Comparison of ENCODE assay signal across 8 cellular contexts in genomic region chr21:43865471-43866181, GRCh38. TPM values are rescaled to one million over a fixed set of nuclear protein-coding genes. Genes with fewer than 3 reads are reported as not detected.
DNase-seq lines count a peak whose midpoint lies in the region; ATAC-seq, FAIRE-seq and TF ChIP-seq lines count a peak whose summit lies in the region.

No MANE protein-coding gene starts in this region.

- peak; percentile 67; the same call in 1 of the 2 replicates for TF ChIP-seq POLR2A in GM12878 (IDR thresholded peaks at IDR 0.05; ENCODE audit: low read depth, low read length)
- TF ChIP-seq POLR2A in spleen (IDR thresholded peaks at IDR 0.05), result no peak

- peak overlapping the region; percentile 89; the same call in 1 of the 2 replicates for H3K4me2 ChIP-seq in GM12878 (ENCODE audit: control insufficient read depth, insufficient read depth)

- peaks cover 48% of the 10 kb centered on the region for H3K79me2 ChIP-seq in ACC112 (ENCODE audit: control insufficient read depth, insufficient read depth, low read length, unreplicated experiment)
- peaks cover 57% of the 10 kb centered on the region for H3K79me2 ChIP-seq in GM12878 (ENCODE audit: control insufficient read depth, insufficient read depth, low read length)

- H3K27ac ChIP-seq in ACC112 (ENCODE audit: low read depth, low read length) (peak overlapping the region; percentile 45), GM12878 (ENCODE audit: control insufficient read depth, insufficient read depth) (peak overlapping the region; percentile 85), spleen (peak overlapping the region; percentile 82 to 95 (median 92))

- peak overlapping the region; percentile 73 for H2AFZ ChIP-seq in ACC112 (ENCODE audit: low read length, unreplicated experiment)
- H2AFZ ChIP-seq in GM12878 (ENCODE audit: control insufficient read depth, low read depth, low read length), result 0 out of 2 replicates have a peak overlapping the region, but pooled peaks have one; percentile 4

- DNase-seq in SW480 (ENCODE audit: low spot score) (peak; percentile 24), GM12878 (ENCODE audit: low read depth, low spot score) (no peak), iPS-NIHi11 (ENCODE audit: low spot score) (peak; percentile 69), spleen (peak; percentile 91), NCI-H1092 (lab: John Stamatoyannopoulos, UW) (no peak)

- BruUV-seq in GM12878 (replicated peaks; lab: Mats Ljungman, UMichigan), result TSS peak; percentile 85

- TF ChIP-seq CTCF in GM12878 (IDR thresholded peaks at IDR 0.05 in 2 of 3, conservative IDR thresholded peaks at IDR 0.05 in 1 of 3; ENCODE audit: control insufficient read depth in 2 of 3, extremely low read depth in 1 of 3, insufficient read depth in 1 of 3, low read depth in 3 of 3, low read length in 3 of 3), result no peak
- no peak for TF ChIP-seq CTCF in spleen (IDR thresholded peaks at IDR 0.05 in 8 of 11, conservative IDR thresholded peaks at IDR 0.05 in 3 of 11)

- H3K36me3 ChIP-seq in ACC112 (ENCODE audit: insufficient read depth, low read length) (no peaks in the 10 kb centered on the region), GM12878 (ENCODE audit: control insufficient read depth in 2 of 2, insufficient read depth in 2 of 2, low read length in 1 of 2) (peaks cover 2 to 9% of the 10 kb centered on the region in 2 experiments; a peak in 2 of 4 replicates), spleen (peaks cover 0 to 18% (median 0%) of the 10 kb centered on the region in 6 donors)

- TF ChIP-seq EP300 in GM12878 (IDR thresholded peaks at IDR 0.05; ENCODE audit: borderline replicate concordance in 1 of 2, control insufficient read depth in 1 of 2, low read depth in 2 of 2, low read length in 2 of 2), result no peak

- CTCF ChIA-PET in GM12878 (lab: Yijun Ruan, JAX), result interaction anchor here (0.9 kb wide), 1 partner anchor 76 kb away, joined by 4 read pairs; no protein-coding TSS in a partner anchor

- H3K9ac ChIP-seq in GM12878 (ENCODE audit: control insufficient read depth, insufficient read depth, low read length), result peak overlapping the region; percentile 88

- H3K4me3 ChIP-seq in ACC112 (ENCODE audit: low read depth, low read length), result peak overlapping the region; percentile 76
- peak overlapping the region; percentile 75 for H3K4me3 ChIP-seq in GM12878
- peak overlapping the region; percentile 31 to 95 (median 82) for H3K4me3 ChIP-seq in spleen

- SMC1A ChIA-PET in GM12878 (lab: Charles Lee; ENCODE audit: uncharacterized antibody, unreplicated experiment), result interaction anchor here (0.7 to 1.6 kb wide), 3 partner anchors 27 to 56 kb away, joined by 3 to 12 read pairs (median 6); no protein-coding TSS in a partner anchor

- no peak; the same call in 1 of the 2 replicates for TF ChIP-seq RAD21 in GM12878 (IDR thresholded peaks at IDR 0.05; ENCODE audit: insufficient read depth, low read depth, low read length)

- no peaks in the 10 kb centered on the region; the same call in 2 of the 3 replicates for H3K9me3 ChIP-seq in GM12878 (replicated peaks; ENCODE audit: control insufficient read depth, insufficient read depth, low read length)
- H3K9me3 ChIP-seq in spleen, result no peaks in the 10 kb centered on the region

- H3K27me3 ChIP-seq in ACC112 (ENCODE audit: insufficient read depth, low read length) (no peaks in the 10 kb centered on the region), GM12878 (replicated peaks in 1 of 2; ENCODE audit: control insufficient read depth in 2 of 2, insufficient read depth in 2 of 2, low read length in 1 of 2) (no peaks in the 10 kb centered on the region), spleen (replicated peaks in 1 of 7) (peaks cover 0 to 6% (median 0%) of the 10 kb centered on the region in 7 donors)

- ATAC-seq in GM21423 (IDR thresholded peaks at IDR 0.05; ENCODE audit: unreplicated experiment) (peak; percentile 46), GM12878 (peak; percentile 58), HG03354 (IDR thresholded peaks at IDR 0.05; ENCODE audit: poor library complexity, severe bottlenecking, unreplicated experiment) (no peak)

- POLR2A ChIA-PET in GM12878 (lab: Charles Lee), result interaction anchor here (0.7 to 1.5 kb wide), 6 partner anchors 8 to 84 kb away, joined by 3 to 7 read pairs (median 5); no protein-coding TSS in a partner anchor

- no peak for FAIRE-seq in GM12878 (lab: Jason Lieb, UNC)

- peaks cover 12% of the 10 kb centered on the region for H3K4me1 ChIP-seq in ACC112 (ENCODE audit: control insufficient read depth, insufficient read depth, low read length, unreplicated experiment)
- H3K4me1 ChIP-seq in GM12878 (ENCODE audit: control insufficient read depth, insufficient read depth, low read length), result peaks cover 21% of the 10 kb centered on the region
- H3K4me1 ChIP-seq in spleen, result peaks cover 17 to 66% (median 50%) of the 10 kb centered on the region in 6 donors

- WGBS in GM12878 (ENCODE audit: insufficient coverage, insufficient replicate concordance, low lambda C conversion rate, missing lambda C conversion rate), result 0% methylated on average over 27 of the region's 73 CpGs
- 0 to 1% (median 1%) methylated on average over 5 to 73 of the region's 73 CpGs for whole genome bisulfite sequencing in spleen, 5 donors

- in situ Hi-C loops in GM12878 (cut with MboI), result no loop called here

- RAD21 ChIA-PET in GM12878 (lab: Charles Lee; ENCODE audit: unreplicated experiment), result interaction anchor here (0.6 to 1.9 kb wide), 6 partner anchors 12 to 433 kb away, joined by 3 to 17 read pairs (median 4); no protein-coding TSS in a partner anchor

- H4K20me1 ChIP-seq in GM12878 (ENCODE audit: control insufficient read depth, insufficient read depth), result 0 out of 2 replicates have a peak, but pooled peaks cover 3% of the 10 kb centered on the region

- intact Hi-C loops in GM12878 (cut with micrococcal nuclease; ENCODE audit: unreplicated experiment), result loop anchor here (2.0 kb wide), 2 partner anchors 53 to 73 kb away; no protein-coding TSS in a partner anchor
- intact Hi-C loops in spleen (cut with DNase I; ENCODE audit: low total_unique reads), result loop anchor here (10.0 kb wide), 1 partner anchor 49 kb away; no protein-coding TSS in a partner anchor

TF ChIP-seq in GM12878, 131 proteins besides CTCF, POLR2A, EP300 and RAD21 (continues in another document):
- 0 out of 2 replicates have a peak, but pooled peaks have one; percentile 29 for TF ChIP-seq ZNF217 (IDR thresholded peaks at IDR 0.05)
- peak in 1 of 2 experiments; percentile 13; a peak in 1 of 4 replicates for TF ChIP-seq BHLHE40 (IDR thresholded peaks at IDR 0.05; ENCODE audit: borderline replicate concordance in 1 of 2, low read depth in 2 of 2, low read length in 1 of 2)
- no peak for TF ChIP-seq KAT2A (conservative IDR thresholded peaks at IDR 0.05; ENCODE audit: control insufficient read depth, low read depth, low read length)
- no peak for TF ChIP-seq ATF2 (IDR thresholded peaks at IDR 0.05; ENCODE audit: low read length)
- TF ChIP-seq ZNF384 (IDR thresholded peaks at IDR 0.05; ENCODE audit: borderline replicate concordance, low read depth, low read length), result peak; percentile 26; the same call in 1 of the 2 replicates
- TF ChIP-seq ZNF622 (IDR thresholded peaks at IDR 0.05), result no peak
- no peak for TF ChIP-seq IRF4 (IDR thresholded peaks at IDR 0.05; ENCODE audit: low read depth, low read length)
- TF ChIP-seq ZNF274 (IDR thresholded peaks at IDR 0.05; ENCODE audit: insufficient read depth, insufficient read length), result no peak
- TF ChIP-seq GATAD2B (conservative IDR thresholded peaks at IDR 0.05; ENCODE audit: low read depth), result peak; percentile 92
- no peak for TF ChIP-seq RBBP5 (conservative IDR thresholded peaks at IDR 0.05)
- TF ChIP-seq IKZF1 (conservative IDR thresholded peaks at IDR 0.05), result peak; percentile 59
- TF ChIP-seq RFX5 (IDR thresholded peaks at IDR 0.05; ENCODE audit: low read depth, low read length), result no peak

RNA-seq across cellular contexts. Expression of gene AGPAT3, which starts 0.6 kb away (rescaled TPM):
- 212 and 233 TPM in 2 replicates for total RNA-seq in GM12878 (2013; cell fraction: nucleolus; rRNA removed)
- total RNA-seq in GM12878 (2014; rRNA removed), result 46.9 and 47.8 TPM in 2 replicates
- 26.1 and 28.2 TPM in 2 replicates for total RNA-seq in GM12878 (2014; rRNA removed; fragmentation: Illumina TruSeq; extraction: Trizol)
- 89.5 and 110 TPM in 2 replicates for total RNA-seq in GM12878 (2021)
- polyA plus RNA-seq in GM12878 (2011; ENCODE audit: low read depth), result 17.3 TPM
- 27.6 and 47.8 TPM in 2 replicates for polyA plus RNA-seq in GM12878 (2011; rRNA removed)
- 59.2 and 60.5 TPM in 2 replicates for polyA plus RNA-seq in GM12878 (2011; cell fraction: cytosol; rRNA removed)
- 80.2 and 83.8 TPM in 2 replicates for polyA plus RNA-seq in GM12878 (2011; cell fraction: nucleus; rRNA removed)
- 36.8 and 49.6 TPM in 2 replicates for polyA plus RNA-seq in GM12878 (2012)
- polyA plus RNA-seq in GM12878 (2014; fragmentation: Illumina TruSeq; extraction: Trizol), result 19.0 and 28.7 TPM in 2 replicates
- 1 to 10 TPM; 1.2 to 3.7 TPM for polyA plus RNA-seq in GM12878 (2014; fragmentation: Nextera tagmentation; extraction: Ambion mirVana)
- 50.0 and 53.6 TPM in 2 replicates for polyA plus RNA-seq in GM12878 (2014; rRNA removed)
- 10 to 100 TPM; 17.5 to 33.0 TPM for polyA plus RNA-seq in GM12878 (2016; fragmentation: Nextera tagmentation; extraction: Ambion mirVana)
- polyA minus RNA-seq in GM12878 (2011; rRNA and poly(A)+ RNA removed), result 62.2 and 76.5 TPM in 2 replicates
- polyA minus RNA-seq in GM12878 (2011; cell fraction: cytosol; rRNA and poly(A)+ RNA removed), result 24.3 and 30.6 TPM in 2 replicates
- polyA minus RNA-seq in GM12878 (2011; cell fraction: nucleus; rRNA and poly(A)+ RNA removed), result 23.3 and 43.3 TPM in 2 replicates
- 10 to 100 TPM; 50.8 to 92.0 (median 64.5) TPM for total RNA-seq in spleen
- 10 to 100 TPM in 1 of 3 donors, 1 to 10 TPM in 2; 6.9 to 20.7 (median 8.3) TPM for polyA plus RNA-seq in spleen

Comparison
In these comparisons a context has a peak if more than half of its experiments do, and no peak if none do; other contexts are left out.
1. DNase-seq: peak in SW480 (single experiment), iPS-NIHi11 (single experiment) and spleen (single experiment); none in GM12878 (single experiment) and NCI-H1092 (single experiment).
2. Peak in every context shown above with its lines, with median percentiles within 50 percentile points of each other: H3K27ac ChIP-seq and H3K4me3 ChIP-seq.